In the genomic region with DNA sequence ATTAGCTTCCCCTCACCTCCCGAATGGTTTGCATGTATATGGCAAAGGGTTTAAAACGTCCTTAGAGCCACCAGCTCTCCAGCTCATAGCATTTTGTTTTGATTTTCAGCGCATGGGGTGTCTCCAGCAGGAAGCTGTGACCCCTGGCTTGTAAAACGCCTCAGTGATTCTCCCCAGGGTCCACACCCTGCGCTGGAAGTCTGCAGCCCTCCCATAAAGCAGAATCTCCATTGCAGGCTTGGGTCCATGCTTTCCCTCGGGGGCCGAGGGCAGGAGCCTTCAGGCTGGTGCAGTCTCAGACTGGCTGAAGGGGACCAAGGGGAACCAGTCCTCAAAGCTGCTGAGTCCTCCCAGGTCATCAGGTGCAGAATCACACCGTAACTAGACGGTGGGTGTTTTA, we compare ENCODE assay signal across 18 cellular contexts.
"Had no signal": no experiment of that assay in that cellular context is flagged by ENCODE, and none has a peak within 500 bp of the region (broad histone marks: within the 10 kb centered on the region; RNA-seq: fewer than 3 reads in every experiment).

No MANE protein-coding gene starts in this region.

- H3K36me3 ChIP-seq: lower lobe of right lung, pancreas had no signal

- FAIRE-seq: endometrium, pancreas had no signal

- H3K27ac ChIP-seq: heart right ventricle, lower lobe of right lung, pancreas, skin epidermis, testis had no signal

- H3K4me1 ChIP-seq: lower lobe of right lung, pancreas had no signal

- H3K9me3 ChIP-seq: heart right ventricle, lower lobe of right lung, pancreas, testis had no signal

- H3K4me3 ChIP-seq: heart right ventricle, lower lobe of right lung, pancreas, skin epidermis, testis had no signal

- DNase-seq: activated CD4-positive, alpha-beta T cell treated with anti-CD3 and anti-CD28 coated beads for 1 hour; activated CD4-positive, alpha-beta T cell treated with anti-CD3 and anti-CD28 coated beads, Interleukin-2, amount 50 U/mL, for 1 hour; activated gamma-delta T cell; activated naive CD4-positive, alpha-beta T cell treated with anti-CD3 and anti-CD28 coated beads, Interleukin-2, amount 50 U/mL, for 16 hours; activated naive CD8-positive, alpha-beta T cell treated with anti-CD3 and anti-CD28 coated beads, Interleukin-2, amount 50 U/mL, for 24 hours; foreskin fibroblast; heart right ventricle; islet precursor cell; left cardiac atrium; lower lobe of right lung; mesendoderm; naive thymus-derived CD4-positive, alpha-beta T cell; stimulated activated naive CD4-positive, alpha-beta T cell; T-helper 9 cell had no signal

- H3K27me3 ChIP-seq: pancreas, testis had no signal
